ENCODE assay signal across 1 cellular context in genomic region chr11:118530683-118531596, GRCh38.
TF ChIP-seq lines count a peak whose summit lies in the region.

TSS of gene TMEM25 (plus strand) at chr11:118531192. CDS start at chr11:118531802, 610 bp downstream.

TF ChIP-seq in K562, 482 proteins besides CTCF, POLR2A, EP300 and RAD21 (continued from another document and continues in another):
- TF ChIP-seq, protein P1, sequence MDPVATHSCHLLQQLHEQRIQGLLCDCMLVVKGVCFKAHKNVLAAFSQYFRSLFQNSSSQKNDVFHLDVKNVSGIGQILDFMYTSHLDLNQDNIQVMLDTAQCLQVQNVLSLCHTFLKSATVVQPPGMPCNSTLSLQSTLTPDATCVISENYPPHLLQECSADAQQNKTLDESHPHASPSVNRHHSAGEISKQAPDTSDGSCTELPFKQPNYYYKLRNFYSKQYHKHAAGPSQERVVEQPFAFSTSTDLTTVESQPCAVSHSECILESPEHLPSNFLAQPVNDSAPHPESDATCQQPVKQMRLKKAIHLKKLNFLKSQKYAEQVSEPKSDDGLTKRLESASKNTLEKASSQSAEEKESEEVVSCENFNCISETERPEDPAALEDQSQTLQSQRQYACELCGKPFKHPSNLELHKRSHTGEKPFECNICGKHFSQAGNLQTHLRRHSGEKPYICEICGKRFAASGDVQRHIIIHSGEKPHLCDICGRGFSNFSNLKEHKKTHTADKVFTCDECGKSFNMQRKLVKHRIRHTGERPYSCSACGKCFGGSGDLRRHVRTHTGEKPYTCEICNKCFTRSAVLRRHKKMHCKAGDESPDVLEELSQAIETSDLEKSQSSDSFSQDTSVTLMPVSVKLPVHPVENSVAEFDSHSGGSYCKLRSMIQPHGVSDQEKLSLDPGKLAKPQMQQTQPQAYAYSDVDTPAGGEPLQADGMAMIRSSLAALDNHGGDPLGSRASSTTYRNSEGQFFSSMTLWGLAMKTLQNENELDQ (CRISPR knock-in tag; IDR thresholded peaks at IDR 0.05; ENCODE audit: borderline replicate concordance): no peak
- no peak for TF ChIP-seq BRD4 (IDR thresholded peaks at IDR 0.05)
- no peak; the same call in 1 of the 2 replicates for TF ChIP-seq FOSL1 (tag; conservative IDR thresholded peaks at IDR 0.05)
- no peak for TF ChIP-seq ZNF707 (CRISPR knock-in tag; conservative IDR thresholded peaks at IDR 0.05)
- no peak for TF ChIP-seq NR1H2 (CRISPR knock-in tag; IDR thresholded peaks at IDR 0.05)
- TF ChIP-seq, protein P2, sequence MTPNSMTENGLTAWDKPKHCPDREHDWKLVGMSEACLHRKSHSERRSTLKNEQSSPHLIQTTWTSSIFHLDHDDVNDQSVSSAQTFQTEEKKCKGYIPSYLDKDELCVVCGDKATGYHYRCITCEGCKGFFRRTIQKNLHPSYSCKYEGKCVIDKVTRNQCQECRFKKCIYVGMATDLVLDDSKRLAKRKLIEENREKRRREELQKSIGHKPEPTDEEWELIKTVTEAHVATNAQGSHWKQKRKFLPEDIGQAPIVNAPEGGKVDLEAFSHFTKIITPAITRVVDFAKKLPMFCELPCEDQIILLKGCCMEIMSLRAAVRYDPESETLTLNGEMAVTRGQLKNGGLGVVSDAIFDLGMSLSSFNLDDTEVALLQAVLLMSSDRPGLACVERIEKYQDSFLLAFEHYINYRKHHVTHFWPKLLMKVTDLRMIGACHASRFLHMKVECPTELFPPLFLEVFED (CRISPR knock-in tag; conservative IDR thresholded peaks at IDR 0.05): no peak
- no peak for TF ChIP-seq STAT5B (CRISPR knock-in tag; IDR thresholded peaks at IDR 0.05)
- TF ChIP-seq PHF21A (IDR thresholded peaks at IDR 0.05; ENCODE audit: borderline replicate concordance, low read depth): peak; percentile 62; the same call in 1 of the 2 replicates
- TF ChIP-seq HIVEP1 (CRISPR knock-in tag; IDR thresholded peaks at IDR 0.05): no peak
- TF ChIP-seq HDGF (IDR thresholded peaks at IDR 0.05): 0 out of 2 replicates have a peak, but pooled peaks have one; percentile 36
- no peak for TF ChIP-seq BRF1 (IDR thresholded peaks at IDR 0.05; ENCODE audit: borderline replicate concordance, extremely low read depth, insufficient read length)
- TF ChIP-seq TBL1XR1 (IDR thresholded peaks at IDR 0.05; ENCODE audit: low read length in 2 of 2): no peak
- TF ChIP-seq ZNF224 (CRISPR knock-in tag; IDR thresholded peaks at IDR 0.05): no peak
- no peak for TF ChIP-seq ZNF57 (CRISPR knock-in tag; IDR thresholded peaks at IDR 0.05)
- TF ChIP-seq ZNF445 (CRISPR knock-in tag; IDR thresholded peaks at IDR 0.05; ENCODE audit: low read depth): no peak
- no peak for TF ChIP-seq MAFG (tag; conservative IDR thresholded peaks at IDR 0.05)
- 0 out of 2 replicates have a peak, but pooled peaks have one; percentile 45 for TF ChIP-seq ZNF583 (CRISPR knock-in tag; IDR thresholded peaks at IDR 0.05)
- TF ChIP-seq ZKSCAN8 (CRISPR knock-in tag; IDR thresholded peaks at IDR 0.05): no peak
- peak; percentile 87 for TF ChIP-seq POLR2G (IDR thresholded peaks at IDR 0.05; ENCODE audit: low read depth, low read length)
- TF ChIP-seq FUS (optimal IDR thresholded peaks at IDR 0.05; ENCODE audit: low read depth, low read length): no peak
- peak in 1 of 2 experiments; percentile 36; a peak in 1 of 4 replicates for TF ChIP-seq KDM1A (IDR thresholded peaks at IDR 0.05)
- TF ChIP-seq HNRNPLL (IDR thresholded peaks at IDR 0.05; ENCODE audit: low read depth, low read length, poor library complexity, severe bottlenecking): no peak
- TF ChIP-seq DNMT1 (IDR thresholded peaks at IDR 0.05): no peak
- TF ChIP-seq NBN (IDR thresholded peaks at IDR 0.05; ENCODE audit: low read depth): no peak
- TF ChIP-seq ZNF384 (IDR thresholded peaks at IDR 0.05; ENCODE audit: low read depth, low read length): no peak
- TF ChIP-seq FOXJ2 (tag; IDR thresholded peaks at IDR 0.05): no peak
- TF ChIP-seq BCOR (IDR thresholded peaks at IDR 0.05): peak; percentile 28; the same call in 1 of the 2 replicates
- 0 out of 2 replicates have a peak, but pooled peaks have one; percentile 17 for TF ChIP-seq SMAD3 (CRISPR knock-in tag; conservative IDR thresholded peaks at IDR 0.05)
- TF ChIP-seq, protein P3, sequence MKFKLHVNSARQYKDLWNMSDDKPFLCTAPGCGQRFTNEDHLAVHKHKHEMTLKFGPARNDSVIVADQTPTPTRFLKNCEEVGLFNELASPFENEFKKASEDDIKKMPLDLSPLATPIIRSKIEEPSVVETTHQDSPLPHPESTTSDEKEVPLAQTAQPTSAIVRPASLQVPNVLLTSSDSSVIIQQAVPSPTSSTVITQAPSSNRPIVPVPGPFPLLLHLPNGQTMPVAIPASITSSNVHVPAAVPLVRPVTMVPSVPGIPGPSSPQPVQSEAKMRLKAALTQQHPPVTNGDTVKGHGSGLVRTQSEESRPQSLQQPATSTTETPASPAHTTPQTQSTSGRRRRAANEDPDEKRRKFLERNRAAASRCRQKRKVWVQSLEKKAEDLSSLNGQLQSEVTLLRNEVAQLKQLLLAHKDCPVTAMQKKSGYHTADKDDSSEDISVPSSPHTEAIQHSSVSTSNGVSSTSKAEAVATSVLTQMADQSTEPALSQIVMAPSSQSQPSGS (CRISPR knock-in tag; IDR thresholded peaks at IDR 0.05): 0 out of 2 replicates have a peak, but pooled peaks have one; percentile 30
- TF ChIP-seq CREM (IDR thresholded peaks at IDR 0.05; ENCODE audit: low read depth): no peak
- TF ChIP-seq NRF1 (conservative IDR thresholded peaks at IDR 0.05 in 1 of 2, IDR thresholded peaks at IDR 0.05 in 1 of 2): peak; percentile 0 to 63; a peak in 2 of 4 replicates
- TF ChIP-seq TGIF2 (CRISPR knock-in tag; IDR thresholded peaks at IDR 0.05): 0 out of 2 replicates have a peak, but pooled peaks have one; percentile 41
- TF ChIP-seq, protein P4, sequence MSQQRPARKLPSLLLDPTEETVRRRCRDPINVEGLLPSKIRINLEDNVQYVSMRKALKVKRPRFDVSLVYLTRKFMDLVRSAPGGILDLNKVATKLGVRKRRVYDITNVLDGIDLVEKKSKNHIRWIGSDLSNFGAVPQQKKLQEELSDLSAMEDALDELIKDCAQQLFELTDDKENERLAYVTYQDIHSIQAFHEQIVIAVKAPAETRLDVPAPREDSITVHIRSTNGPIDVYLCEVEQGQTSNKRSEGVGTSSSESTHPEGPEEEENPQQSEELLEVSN (IDR thresholded peaks at IDR 0.05; ENCODE audit: borderline replicate concordance in 1 of 2, extremely low read depth in 1 of 2, insufficient read depth in 1 of 2, insufficient read length in 1 of 2, low read depth in 1 of 2, low read length in 1 of 2, poor library complexity in 1 of 2, severe bottlenecking in 1 of 2): peak; percentile 62 to 92
- no peak for TF ChIP-seq ASH1L (IDR thresholded peaks at IDR 0.05; ENCODE audit: borderline replicate concordance, low read depth, partially characterized antibody)
- TF ChIP-seq AFF4 (CRISPR knock-in tag; IDR thresholded peaks at IDR 0.05): peak; percentile 66
- TF ChIP-seq ZNF311 (CRISPR knock-in tag; IDR thresholded peaks at IDR 0.05): no peak
- no peak for TF ChIP-seq BMI1 (IDR thresholded peaks at IDR 0.05; ENCODE audit: low read length)
- TF ChIP-seq ZBTB7A (IDR thresholded peaks at IDR 0.05; ENCODE audit: borderline replicate concordance, control insufficient read depth, low read depth, low read length): peak; percentile 85; the same call in 1 of the 2 replicates
- no peak for TF ChIP-seq COPS2 (conservative IDR thresholded peaks at IDR 0.05)
- TF ChIP-seq FOXK1 (CRISPR knock-in tag; IDR thresholded peaks at IDR 0.05; ENCODE audit: borderline replicate concordance): no peak
- TF ChIP-seq, protein P5, sequence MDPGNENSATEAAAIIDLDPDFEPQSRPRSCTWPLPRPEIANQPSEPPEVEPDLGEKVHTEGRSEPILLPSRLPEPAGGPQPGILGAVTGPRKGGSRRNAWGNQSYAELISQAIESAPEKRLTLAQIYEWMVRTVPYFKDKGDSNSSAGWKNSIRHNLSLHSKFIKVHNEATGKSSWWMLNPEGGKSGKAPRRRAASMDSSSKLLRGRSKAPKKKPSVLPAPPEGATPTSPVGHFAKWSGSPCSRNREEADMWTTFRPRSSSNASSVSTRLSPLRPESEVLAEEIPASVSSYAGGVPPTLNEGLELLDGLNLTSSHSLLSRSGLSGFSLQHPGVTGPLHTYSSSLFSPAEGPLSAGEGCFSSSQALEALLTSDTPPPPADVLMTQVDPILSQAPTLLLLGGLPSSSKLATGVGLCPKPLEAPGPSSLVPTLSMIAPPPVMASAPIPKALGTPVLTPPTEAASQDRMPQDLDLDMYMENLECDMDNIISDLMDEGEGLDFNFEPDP (CRISPR knock-in tag; IDR thresholded peaks at IDR 0.05): no peak
- TF ChIP-seq, protein P6, sequence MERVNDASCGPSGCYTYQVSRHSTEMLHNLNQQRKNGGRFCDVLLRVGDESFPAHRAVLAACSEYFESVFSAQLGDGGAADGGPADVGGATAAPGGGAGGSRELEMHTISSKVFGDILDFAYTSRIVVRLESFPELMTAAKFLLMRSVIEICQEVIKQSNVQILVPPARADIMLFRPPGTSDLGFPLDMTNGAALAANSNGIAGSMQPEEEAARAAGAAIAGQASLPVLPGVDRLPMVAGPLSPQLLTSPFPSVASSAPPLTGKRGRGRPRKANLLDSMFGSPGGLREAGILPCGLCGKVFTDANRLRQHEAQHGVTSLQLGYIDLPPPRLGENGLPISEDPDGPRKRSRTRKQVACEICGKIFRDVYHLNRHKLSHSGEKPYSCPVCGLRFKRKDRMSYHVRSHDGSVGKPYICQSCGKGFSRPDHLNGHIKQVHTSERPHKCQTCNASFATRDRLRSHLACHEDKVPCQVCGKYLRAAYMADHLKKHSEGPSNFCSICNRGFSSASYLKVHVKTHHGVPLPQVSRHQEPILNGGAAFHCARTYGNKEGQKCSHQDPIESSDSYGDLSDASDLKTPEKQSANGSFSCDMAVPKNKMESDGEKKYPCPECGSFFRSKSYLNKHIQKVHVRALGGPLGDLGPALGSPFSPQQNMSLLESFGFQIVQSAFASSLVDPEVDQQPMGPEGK (CRISPR knock-in tag; IDR thresholded peaks at IDR 0.05; ENCODE audit: borderline replicate concordance): no peak
- no peak for TF ChIP-seq FOXJ3 (CRISPR knock-in tag; IDR thresholded peaks at IDR 0.05)
- no peak for TF ChIP-seq PHB2 (IDR thresholded peaks at IDR 0.05; ENCODE audit: low read depth)
- TF ChIP-seq SRF (CRISPR knock-in tag; IDR thresholded peaks at IDR 0.05): 0 out of 4 replicates have a peak, but pooled peaks of 1 of the 2 experiments have one; percentile 28
- TF ChIP-seq, protein P7, sequence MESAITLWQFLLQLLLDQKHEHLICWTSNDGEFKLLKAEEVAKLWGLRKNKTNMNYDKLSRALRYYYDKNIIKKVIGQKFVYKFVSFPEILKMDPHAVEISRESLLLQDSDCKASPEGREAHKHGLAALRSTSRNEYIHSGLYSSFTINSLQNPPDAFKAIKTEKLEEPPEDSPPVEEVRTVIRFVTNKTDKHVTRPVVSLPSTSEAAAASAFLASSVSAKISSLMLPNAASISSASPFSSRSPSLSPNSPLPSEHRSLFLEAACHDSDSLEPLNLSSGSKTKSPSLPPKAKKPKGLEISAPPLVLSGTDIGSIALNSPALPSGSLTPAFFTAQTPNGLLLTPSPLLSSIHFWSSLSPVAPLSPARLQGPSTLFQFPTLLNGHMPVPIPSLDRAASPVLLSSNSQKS (CRISPR knock-in tag; IDR thresholded peaks at IDR 0.05): no peak
- 0 out of 2 replicates have a peak, but pooled peaks have one; percentile 41 for TF ChIP-seq ZNF12 (CRISPR knock-in tag; IDR thresholded peaks at IDR 0.05)
- TF ChIP-seq DIDO1 (tag; IDR thresholded peaks at IDR 0.05; ENCODE audit: low read depth): peak; percentile 56; the same call in 1 of the 2 replicates
- TF ChIP-seq L3MBTL2 (IDR thresholded peaks at IDR 0.05): peak; percentile 95
- peak in 1 of 2 experiments; percentile 56; a peak in 1 of 4 replicates for TF ChIP-seq RCOR1 (IDR thresholded peaks at IDR 0.05; ENCODE audit: borderline replicate concordance in 1 of 2, low read depth in 2 of 2, low read length in 2 of 2)
- no peak for TF ChIP-seq HEY1 (CRISPR knock-in tag; IDR thresholded peaks at IDR 0.05; ENCODE audit: borderline replicate concordance)
- TF ChIP-seq, protein P8, sequence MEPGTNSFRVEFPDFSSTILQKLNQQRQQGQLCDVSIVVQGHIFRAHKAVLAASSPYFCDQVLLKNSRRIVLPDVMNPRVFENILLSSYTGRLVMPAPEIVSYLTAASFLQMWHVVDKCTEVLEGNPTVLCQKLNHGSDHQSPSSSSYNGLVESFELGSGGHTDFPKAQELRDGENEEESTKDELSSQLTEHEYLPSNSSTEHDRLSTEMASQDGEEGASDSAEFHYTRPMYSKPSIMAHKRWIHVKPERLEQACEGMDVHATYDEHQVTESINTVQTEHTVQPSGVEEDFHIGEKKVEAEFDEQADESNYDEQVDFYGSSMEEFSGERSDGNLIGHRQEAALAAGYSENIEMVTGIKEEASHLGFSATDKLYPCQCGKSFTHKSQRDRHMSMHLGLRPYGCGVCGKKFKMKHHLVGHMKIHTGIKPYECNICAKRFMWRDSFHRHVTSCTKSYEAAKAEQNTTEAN (CRISPR knock-in tag; IDR thresholded peaks at IDR 0.05): peak; percentile 45; the same call in 1 of the 2 replicates
- no peak for TF ChIP-seq ZNF324 (CRISPR knock-in tag; IDR thresholded peaks at IDR 0.05)
- TF ChIP-seq NFIX (CRISPR knock-in tag; IDR thresholded peaks at IDR 0.05; ENCODE audit: low read depth): no peak
